ENCODE assay signal across 9 cellular contexts in the genomic region with DNA sequence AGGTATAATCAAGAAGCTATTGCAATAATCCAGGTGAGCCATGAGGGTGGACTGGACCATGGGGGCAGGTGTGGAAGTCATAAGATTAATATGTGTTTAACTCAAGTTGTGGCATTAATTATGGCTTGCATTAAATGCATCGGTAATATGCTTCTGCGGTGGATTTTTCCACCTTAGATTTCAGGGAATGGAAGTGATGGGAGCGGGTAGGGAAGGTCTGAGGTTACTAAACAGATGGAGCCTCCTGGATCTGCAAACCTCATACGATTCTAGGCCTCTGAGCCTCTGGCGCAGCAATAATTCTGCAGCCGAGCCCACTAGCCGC. TPM values are rescaled to one million over a fixed set of nuclear protein-coding genes. Genes with fewer than 3 reads are reported as not detected.
DNase-seq lines count a peak whose midpoint lies in the region; ATAC-seq, FAIRE-seq and TF ChIP-seq lines count a peak whose summit lies in the region.
"Had no signal": no experiment of that assay in that cellular context is flagged by ENCODE, and none has a peak within 500 bp of the region (broad histone marks: within the 10 kb centered on the region; RNA-seq: fewer than 3 reads in every experiment).

No MANE protein-coding gene starts in this region.

- H4K8ac ChIP-seq in H1 (ENCODE audit: extremely low read depth, insufficient read depth, low read length), result no peak overlapping the region

- H3K36me3 ChIP-seq in OCI-LY3 (replicated peaks; ENCODE audit: low read depth, low read length), result no peaks in the 10 kb centered on the region
- peaks cover 0 to 15% (median 7%) of the 10 kb centered on the region in 4 experiments; a peak in 3 of 8 replicates for H3K36me3 ChIP-seq in H1 (ENCODE audit: control insufficient read depth in 2 of 4, insufficient read depth in 4 of 4, low read length in 3 of 4)
- no peaks in the 10 kb centered on the region for H3K36me3 ChIP-seq in neural progenitor cell
- no peaks in the 10 kb centered on the region for H3K36me3 ChIP-seq in mucosa of descending colon (ENCODE audit: low read depth)

- H4K5ac ChIP-seq in H1 (ENCODE audit: insufficient read length, low read depth, low read length), result no peak overlapping the region

- 36% methylated on average over 7 of the region's 7 CpGs; no CpG with 5 or more reads in 1 of the 2 experiments for WGBS in H1 (ENCODE audit: extremely low coverage in 1 of 2, insufficient coverage in 1 of 2, insufficient read length in 1 of 2, insufficient replicate concordance in 2 of 2, low coverage in 1 of 2, low lambda C conversion rate in 2 of 2, missing lambda C conversion rate in 1 of 2), 2 experiments

- peaks cover 23% of the 10 kb centered on the region for H3K36me3 Mint-ChIP-seq in neural progenitor cell

- no peak for TF ChIP-seq POLR2A in H1 (IDR thresholded peaks at IDR 0.05; ENCODE audit: control extremely low read depth in 1 of 2, low read depth in 2 of 2, low read length in 2 of 2)

- no peak overlapping the region for H3K23ac ChIP-seq in H1 (ENCODE audit: insufficient read length)

- H2BK20ac ChIP-seq in H1 (ENCODE audit: low read length), result peak overlapping the region; percentile 80; the same call in 1 of the 2 replicates

- H3K79me2 ChIP-seq in OCI-LY3 (ENCODE audit: low read length) (no peaks in the 10 kb centered on the region), H1 (ENCODE audit: control insufficient read depth in 1 of 2, insufficient read depth in 2 of 2, low read length in 2 of 2) (peaks cover 0 to 31% of the 10 kb centered on the region in 2 experiments; a peak in 3 of 4 replicates), neural progenitor cell (ENCODE audit: low read depth) (peaks cover 39% of the 10 kb centered on the region)

- H2AFZ ChIP-seq in OCI-LY3 (ENCODE audit: low read depth, low read length) (peak overlapping the region; percentile 81), H1 (ENCODE audit: low read length) (no peak overlapping the region), neural progenitor cell (replicated peaks) (peak overlapping the region; percentile 96)

- no peak overlapping the region for H2BK120ac ChIP-seq in H1 (replicated peaks; ENCODE audit: low read depth, low read length)

- intact Hi-C loops in mucosa of descending colon (cut with DNase I, micrococcal nuclease), result no loop called here

- peaks cover 18% of the 10 kb centered on the region for H3F3A ChIP-seq in neural progenitor cell (ENCODE audit: low read depth)

- peak overlapping the region; percentile 13; the same call in 1 of the 2 replicates for H3K18ac ChIP-seq in H1 (ENCODE audit: extremely low read depth, low read length)

- peaks cover 4% of the 10 kb centered on the region for H3K79me1 ChIP-seq in H1 (ENCODE audit: low read depth, low read length)

- CTCF ChIA-PET in H1 (lab: Charles Lee; ENCODE audit: partially characterized antibody), result interaction anchor here (1.0 to 1.7 kb wide), 3 partner anchors 9 to 124 kb away, joined by 4 read pairs; no protein-coding TSS in a partner anchor

- no peaks in the 10 kb centered on the region for H3K9me3 ChIP-seq in OCI-LY3 (ENCODE audit: insufficient read depth, low read length)
- H3K9me3 ChIP-seq in H1 (ENCODE audit: insufficient read depth in 2 of 2, low read depth in 1 of 2, low read length in 1 of 2), result no peaks in the 10 kb centered on the region
- no peaks in the 10 kb centered on the region for H3K9me3 ChIP-seq in neural progenitor cell (ENCODE audit: low read depth)
- H3K9me3 ChIP-seq in mucosa of descending colon, result no peaks in the 10 kb centered on the region

- H3K27ac Mint-ChIP-seq in neural progenitor cell, result peak overlapping the region; percentile 23

- POLR2A ChIA-PET in H1 (lab: Charles Lee; ENCODE audit: partially characterized antibody), result interaction anchor here (0.5 to 7.9 kb wide), 13 partner anchors 9 to 309 kb away, joined by 3 to 64 read pairs (median 4); a partner anchor contains a TSS

- H3K56ac ChIP-seq in H1 (replicated peaks; ENCODE audit: insufficient read length, low read depth, low read length), result no peak overlapping the region

- H4K91ac ChIP-seq in H1 (replicated peaks; ENCODE audit: insufficient read length, low read length), result no peak overlapping the region

- TF ChIP-seq CTCF in AG10803 (conservative IDR thresholded peaks at IDR 0.05; ENCODE audit: low read length) (no peak), OCI-LY3 (IDR thresholded peaks at IDR 0.05; ENCODE audit: low read depth, low read length) (no peak), H1 (IDR thresholded peaks at IDR 0.05; ENCODE audit: control extremely low read depth in 1 of 3, insufficient read depth in 1 of 3, low read depth in 1 of 3, low read length in 3 of 3) (no peak), neural progenitor cell (IDR thresholded peaks at IDR 0.05) (no peak), mucosa of descending colon (IDR thresholded peaks at IDR 0.05) (no peak)

- H4K20me1 ChIP-seq in OCI-LY3 (ENCODE audit: insufficient read depth, low read length), result no peaks in the 10 kb centered on the region
- peaks cover 0 to 3% of the 10 kb centered on the region in 2 experiments for H4K20me1 ChIP-seq in H1 (replicated peaks in 1 of 2; ENCODE audit: control insufficient read depth in 1 of 2, insufficient read depth in 2 of 2, low read length in 2 of 2)
- H4K20me1 ChIP-seq in neural progenitor cell (ENCODE audit: low read depth), result no peaks in the 10 kb centered on the region

- 0 out of 2 replicates have a peak overlapping the region, but pooled peaks have one; percentile 50 for H2BK12ac ChIP-seq in H1 (ENCODE audit: low read depth, low read length)

- H3K4me1 ChIP-seq in OCI-LY3 (ENCODE audit: low read length) (0 out of 2 replicates have a peak, but pooled peaks cover 3% of the 10 kb centered on the region), H1 (replicated peaks in 1 of 4; ENCODE audit: control insufficient read depth in 3 of 4, insufficient read depth in 4 of 4, low read length in 3 of 4) (peaks cover 2 to 14% (median 10%) of the 10 kb centered on the region in 4 experiments; a peak in 6 of 7 replicates), neural progenitor cell (peaks cover 16% of the 10 kb centered on the region), mucosa of descending colon (ENCODE audit: low read depth) (no peaks in the 10 kb centered on the region)

- H3K4me3 ChIP-seq in AG10803 (ENCODE audit: low read length) (peak overlapping the region; percentile 87), OCI-LY3 (ENCODE audit: low read length) (peak overlapping the region; percentile 89), H1 (ENCODE audit: extremely low read depth in 1 of 4, insufficient read depth in 2 of 4, low read depth in 3 of 4, low read length in 4 of 4) (peak overlapping the region; percentile 71 to 87 (median 80)), neural progenitor cell (peak overlapping the region; percentile 72), mucosa of descending colon (no peak overlapping the region)

- H3K27ac ChIP-seq in OCI-LY3 (ENCODE audit: low read length), result no peak overlapping the region
- no peak overlapping the region for H3K27ac ChIP-seq in H1 (ENCODE audit: low read depth, low read length)
- H3K27ac ChIP-seq in neural progenitor cell, result no peak overlapping the region
- H3K27ac ChIP-seq: KMS-11 had no signal

- H3K4ac ChIP-seq in H1 (replicated peaks; ENCODE audit: insufficient read length, low read depth, low read length), result peak overlapping the region; percentile 40

- peak overlapping the region; percentile 68; the same call in 1 of the 2 replicates for H2AK5ac ChIP-seq in H1 (ENCODE audit: low read depth, low read length)

- DNase-seq in AG10803 (ENCODE audit: low read depth) (no peak), H1 (ENCODE audit: low read depth in 1 of 2, low spot score in 2 of 2) (no peak), neural progenitor cell (ENCODE audit: low spot score) (no peak), HCEC 1CT (no peak), mucosa of descending colon (no peak)

- TF ChIP-seq EP300 in H1 (IDR thresholded peaks at IDR 0.05; ENCODE audit: borderline replicate concordance in 1 of 2, low read depth in 2 of 2, low read length in 2 of 2), result no peak

- FAIRE-seq in H1 (lab: Jason Lieb, UNC), result no peak

- peak overlapping the region; percentile 93 for H3K4me2 ChIP-seq in OCI-LY3 (ENCODE audit: low read length)
- H3K4me2 ChIP-seq in H1 (ENCODE audit: insufficient read depth in 1 of 2, low read depth in 2 of 2, low read length in 2 of 2), result peak overlapping the region; percentile 85 to 96
- H3K4me2 ChIP-seq in neural progenitor cell, result peak overlapping the region; percentile 91
- H3K4me2 ChIP-seq: KMS-11 had no signal

- 0 out of 2 replicates have a peak overlapping the region, but pooled peaks have one; percentile 46 for H2BK15ac ChIP-seq in H1 (ENCODE audit: low read length)

- H3K14ac ChIP-seq in H1 (ENCODE audit: insufficient read length), result no peak overlapping the region

- peaks cover 17% of the 10 kb centered on the region for H3K9me3 Mint-ChIP-seq in neural progenitor cell

- no peak for ATAC-seq in GM21619 (IDR thresholded peaks at IDR 0.05; ENCODE audit: unreplicated experiment)
- no peak for ATAC-seq in mucosa of descending colon
- no peak for ATAC-seq in HG03520 (IDR thresholded peaks at IDR 0.05; ENCODE audit: unreplicated experiment)

- peaks cover 12% of the 10 kb centered on the region for H3K23me2 ChIP-seq in H1 (ENCODE audit: low read depth, low read length)

- peak overlapping the region; percentile 88; the same call in 1 of the 2 replicates for H2BK5ac ChIP-seq in H1 (ENCODE audit: low read depth, low read length)

- H3K27me3 Mint-ChIP-seq in neural progenitor cell (ENCODE audit: insufficient read depth, low read depth), result peaks cover 2% of the 10 kb centered on the region

- peaks cover 17% of the 10 kb centered on the region for H3K4me1 Mint-ChIP-seq in neural progenitor cell

- H3K27me3 ChIP-seq in OCI-LY3 (ENCODE audit: low read depth, low read length) (no peaks in the 10 kb centered on the region), H1 (replicated peaks in 1 of 4; ENCODE audit: control insufficient read depth in 3 of 4, extremely low read depth in 1 of 4, insufficient read depth in 3 of 4, low read length in 3 of 4) (no peaks in the 10 kb centered on the region), neural progenitor cell (no peaks in the 10 kb centered on the region)

- H3K4me3 Mint-ChIP-seq in neural progenitor cell, result peak overlapping the region; percentile 95

- H3K9ac ChIP-seq in OCI-LY3 (ENCODE audit: low read length) (peak overlapping the region; percentile 55; the same call in 1 of the 2 replicates), H1 (replicated peaks in 1 of 4; ENCODE audit: extremely low read depth in 1 of 4, low read depth in 3 of 4, low read length in 3 of 4) (peak overlapping the region in 1 of 4 experiments; percentile 58; a peak in 4 of 7 replicates), neural progenitor cell (no peak overlapping the region)
- H3K9ac ChIP-seq: KMS-11 had no signal

- no peak for TF ChIP-seq RAD21 in H1 (IDR thresholded peaks at IDR 0.05 in 1 of 2, conservative IDR thresholded peaks at IDR 0.05 in 1 of 2; ENCODE audit: low read depth in 2 of 2, low read length in 2 of 2)

RNA-seq across cellular contexts. Expression of a gene that starts 0.3 kb away (rescaled TPM):
- total RNA-seq in H1 (2021; fragmentation: NEBNext Ultra II Directional; extraction: Animal tissue kit (Norgen Biotek cat#: 25700)), result 82.0 and 83.8 TPM in 2 replicates
- 3.2 and 4.8 TPM in 2 replicates for polyA plus RNA-seq in H1 (2011; rRNA removed)
- polyA plus RNA-seq in H1 (2011; cell fraction: cytosol; rRNA removed), result 7.0 TPM
- 7.8 TPM for polyA plus RNA-seq in H1 (2011; cell fraction: nucleus; rRNA removed)
- polyA plus RNA-seq in H1 (2012, experiment 1 of 2), result 6.5 to 13.6 TPM (median 7.9 TPM) in 4 replicates
- polyA plus RNA-seq in H1 (2012, experiment 2 of 2), result 0.64 TPM
- 18.0 TPM for polyA plus RNA-seq in H1 (2013, experiment 1 of 2)
- 16.1 TPM for polyA plus RNA-seq in H1 (2013, experiment 2 of 2)
- 154 and 238 TPM in 2 replicates for polyA minus RNA-seq in H1 (2011; rRNA and poly(A)+ RNA removed)
- 60.5 TPM for polyA minus RNA-seq in H1 (2011; cell fraction: cytosol; rRNA and poly(A)+ RNA removed)
- polyA minus RNA-seq in H1 (2011; cell fraction: nucleus; rRNA and poly(A)+ RNA removed), result 112 TPM
- 26.9 and 30.7 TPM in 2 replicates for total RNA-seq in neural progenitor cell (ENCODE audit: low replicate concordance)
- 10 to 100 TPM in 1 of 3 donors, 1 to 10 TPM in 2; 1.3 to 27.4 (median 2.0) TPM for total RNA-seq in mucosa of descending colon

RNA-seq across cellular contexts. Expression of a gene that starts 40.5 kb away (rescaled TPM):
- total RNA-seq in H1 (2021; fragmentation: NEBNext Ultra II Directional; extraction: Animal tissue kit (Norgen Biotek cat#: 25700)), result 123 and 131 TPM in 2 replicates
- polyA plus RNA-seq in H1 (2011; rRNA removed), result 15.6 and 20.9 TPM in 2 replicates
- polyA plus RNA-seq in H1 (2011; cell fraction: cytosol; rRNA removed), result 30.4 TPM
- polyA plus RNA-seq in H1 (2011; cell fraction: nucleus; rRNA removed), result 53.8 TPM
- 62.3 to 130 TPM (median 85.1 TPM) in 4 replicates for polyA plus RNA-seq in H1 (2012, experiment 1 of 2)
- 2.6 TPM for polyA plus RNA-seq in H1 (2012, experiment 2 of 2)
- polyA plus RNA-seq in H1 (2013, experiment 1 of 2), result 70.8 TPM
- 66.6 TPM for polyA plus RNA-seq in H1 (2013, experiment 2 of 2)
- polyA minus RNA-seq in H1 (2011; rRNA and poly(A)+ RNA removed), result 148 and 187 TPM in 2 replicates
- polyA minus RNA-seq in H1 (2011; cell fraction: cytosol; rRNA and poly(A)+ RNA removed), result 82.2 TPM
- 106 TPM for polyA minus RNA-seq in H1 (2011; cell fraction: nucleus; rRNA and poly(A)+ RNA removed)
- 46.3 and 59.2 TPM in 2 replicates for total RNA-seq in neural progenitor cell (ENCODE audit: low replicate concordance)
- 100 to 1,000 TPM in 1 of 3 donors, 10 to 100 TPM in 2; 77.4 to 102 (median 82.8) TPM for total RNA-seq in mucosa of descending colon
